ENCODE assay signal across 8 cellular contexts in genomic region chr17:10698116-10698818, GRCh38. TPM values are rescaled to one million over a fixed set of nuclear protein-coding genes. Genes with fewer than 3 reads are reported as not detected.
DNase-seq lines count a peak whose midpoint lies in the region; ATAC-seq, FAIRE-seq and TF ChIP-seq lines count a peak whose summit lies in the region.

No MANE protein-coding gene starts in this region.

- peaks cover 11% of the 10 kb centered on the region for H3K36me3 Mint-ChIP-seq in Caco-2 (ENCODE audit: insufficient read depth, unreplicated experiment)

- TF ChIP-seq POLR2A in K562 (conservative IDR thresholded peaks at IDR 0.05), result no peak

- H3K27me3 Mint-ChIP-seq in Caco-2 (ENCODE audit: insufficient read depth, unreplicated experiment), result no peaks in the 10 kb centered on the region

- peak overlapping the region; percentile 78 to 88 for H3K9ac ChIP-seq in K562 (ENCODE audit: insufficient read depth in 1 of 2, low read depth in 2 of 2, low read length in 2 of 2)
- peak overlapping the region; percentile 68 to 87 for H3K9ac ChIP-seq in kidney (ENCODE audit: low read length in 2 of 2)
- H3K9ac ChIP-seq in subcutaneous abdominal adipose tissue (ENCODE audit: low read length in 5 of 5), result peak overlapping the region; percentile 73 to 99 (median 96)

- H3K27ac ChIP-seq in K562 (ENCODE audit: extremely low read depth, low read depth, low read length) (peak overlapping the region; percentile 86), kidney (ENCODE audit: low read depth in 2 of 2, low read length in 2 of 2) (peak overlapping the region; percentile 77 to 91), subcutaneous abdominal adipose tissue (ENCODE audit: low read depth, low read length) (peak overlapping the region; percentile 93)

- TSS peak; percentile 68 for BruUV-seq in Caco-2 (replicated peaks; lab: Mats Ljungman, UMichigan)
- BruUV-seq in K562 (replicated peaks; lab: Mats Ljungman, UMichigan), result TSS peak; percentile 70

- H3K4me1 Mint-ChIP-seq in Caco-2 (ENCODE audit: low read depth, unreplicated experiment), result no peaks in the 10 kb centered on the region

- peak overlapping the region; percentile 72 for H3K4me3 Mint-ChIP-seq in Caco-2 (ENCODE audit: unreplicated experiment)

- peak; percentile 61 for FAIRE-seq in K562 (lab: Jason Lieb, UNC)
- FAIRE-seq in kidney (lab: Jason Lieb, UNC), result no peak

- no peaks in the 10 kb centered on the region for H4K20me1 ChIP-seq in K562 (replicated peaks; ENCODE audit: control insufficient read depth, insufficient read depth, low read length)

- DNase-seq in Caco-2 (no peak), LHCN-M2 (ENCODE audit: low read depth) (peak; percentile 52), K562 (ENCODE audit: extremely low read depth in 1 of 4, low spot score in 3 of 4) (peak in 2 of 4 experiments; percentile 12 to 19), kidney (no peak), SKM-1 treated with dmso at 0.1 percent for 144 hours (lab: John Stamatoyannopoulos, UW; ENCODE audit: unreplicated experiment) (no peak), left colon (no peak), posterior cingulate gyrus (no peak)

- peak overlapping the region; percentile 81 for H3K4me2 ChIP-seq in K562 (ENCODE audit: insufficient read depth, low read length)

- no peaks in the 10 kb centered on the region for H3K9me1 ChIP-seq in K562 (ENCODE audit: control insufficient read depth, insufficient read depth, low read length)

- no peaks in the 10 kb centered on the region for H3K9me3 Mint-ChIP-seq in Caco-2 (ENCODE audit: unreplicated experiment)

- POLR2A ChIA-PET in Caco-2 (lab: Charles Lee) (no interaction called here), K562 (lab: Yijun Ruan, JAX) (no interaction called here)

- no peak for TF ChIP-seq RAD21 in K562 (CRISPR knock-in tag; conservative IDR thresholded peaks at IDR 0.05 in 1 of 2, IDR thresholded peaks at IDR 0.05 in 1 of 2)

- H3K36me3 ChIP-seq in Caco-2 (ENCODE audit: control insufficient read depth, insufficient read depth, low read length) (no peaks in the 10 kb centered on the region), K562 (ENCODE audit: control insufficient read depth, insufficient read depth, low read length) (peaks cover 24% of the 10 kb centered on the region), kidney (ENCODE audit: control insufficient read depth in 1 of 2, insufficient read depth in 2 of 2, low read length in 2 of 2) (peaks cover 7 to 10% of the 10 kb centered on the region in 2 donors), subcutaneous abdominal adipose tissue (ENCODE audit: control insufficient read depth in 5 of 5, insufficient read depth in 5 of 5, low read length in 5 of 5) (peaks cover 11 to 22% (median 12%) of the 10 kb centered on the region in 5 donors)

- intact Hi-C loops in Caco-2 (cut with micrococcal nuclease; ENCODE audit: unreplicated experiment), result no loop called here
- intact Hi-C loops in K562 (cut with micrococcal nuclease), result no loop called here
- intact Hi-C loops in kidney (cut with DNase I), result no loop called here
- intact Hi-C loops in left colon (cut with DNase I, micrococcal nuclease), result no loop called here
- intact Hi-C loops in posterior cingulate gyrus (cut with DNase I), result no loop called here

- peak overlapping the region; percentile 42 for H3K27ac Mint-ChIP-seq in Caco-2 (ENCODE audit: unreplicated experiment)

- ATAC-seq in K562 (no peak), left colon (no peak)

- CTCF ChIA-PET in Caco-2 (lab: Charles Lee), result no interaction called here
- CTCF ChIA-PET in K562 (lab: Yijun Ruan, JAX; ENCODE audit: low intra/inter-chr PET ratio), result no interaction called here

- in situ Hi-C loops in K562 (cut with MboI), result no loop called here

- peaks cover 59% of the 10 kb centered on the region for H3K79me2 ChIP-seq in K562 (ENCODE audit: control insufficient read depth, insufficient read depth, low read length)

- WGBS in K562 (ENCODE audit: insufficient coverage, low coverage, missing lambda C conversion rate), result 2% methylated on average over 15 of the region's 17 CpGs

- peak overlapping the region; percentile 82 for H3K4me3 ChIP-seq in Caco-2 (ENCODE audit: low read depth, low read length)
- H3K4me3 ChIP-seq in K562, result peak overlapping the region; percentile 75
- H3K4me3 ChIP-seq in kidney (ENCODE audit: low read length in 2 of 2), result peak overlapping the region; percentile 80 to 95
- H3K4me3 ChIP-seq in subcutaneous abdominal adipose tissue (ENCODE audit: low read depth in 1 of 5, low read length in 5 of 5), result peak overlapping the region; percentile 71 to 98 (median 92)

- H3K4me1 ChIP-seq in Caco-2 (no peaks in the 10 kb centered on the region), K562 (replicated peaks in 1 of 2; ENCODE audit: control insufficient read depth in 2 of 2, insufficient read depth in 2 of 2, low read length in 2 of 2) (peaks cover 0 to 3% of the 10 kb centered on the region in 2 experiments; a peak in 2 of 5 replicates), kidney (ENCODE audit: control insufficient read depth in 1 of 2, insufficient read depth in 1 of 2, low read depth in 1 of 2, low read length in 2 of 2) (peaks cover 10 to 12% of the 10 kb centered on the region in 2 donors), subcutaneous abdominal adipose tissue (ENCODE audit: control insufficient read depth in 5 of 5, insufficient read depth in 5 of 5, low read length in 5 of 5) (peaks cover 2 to 41% (median 35%) of the 10 kb centered on the region in 5 donors)

- TF ChIP-seq EP300 in K562 (IDR thresholded peaks at IDR 0.05; ENCODE audit: low read length), result no peak

- no peak for TF ChIP-seq CTCF in Caco-2 (IDR thresholded peaks at IDR 0.05; ENCODE audit: insufficient read depth in 1 of 2, low read depth in 1 of 2, low read length in 1 of 2, severe bottlenecking in 1 of 2, unreplicated experiment in 1 of 2)
- TF ChIP-seq CTCF in K562 (IDR thresholded peaks at IDR 0.05 in 2 of 3, conservative IDR thresholded peaks at IDR 0.05 in 1 of 3; ENCODE audit: insufficient read depth in 2 of 3, low read depth in 1 of 3, low read length in 3 of 3), result no peak
- TF ChIP-seq CTCF in kidney (IDR thresholded peaks at IDR 0.05; ENCODE audit: borderline replicate concordance, extremely low read depth, insufficient read depth), result no peak

- H3K9me3 ChIP-seq in Caco-2, result no peaks in the 10 kb centered on the region
- H3K9me3 ChIP-seq in K562 (replicated peaks; ENCODE audit: control insufficient read depth, insufficient read depth, low read depth, low read length), result no peaks in the 10 kb centered on the region
- H3K9me3 ChIP-seq in kidney (ENCODE audit: control insufficient read depth in 1 of 2, low read length in 2 of 2), result no peaks in the 10 kb centered on the region
- no peaks in the 10 kb centered on the region for H3K9me3 ChIP-seq in subcutaneous abdominal adipose tissue (ENCODE audit: control insufficient read depth in 5 of 5, low read length in 5 of 5)

- H2AFZ ChIP-seq in K562 (ENCODE audit: low read depth, low read length), result peak overlapping the region; percentile 91

- H3K27me3 ChIP-seq in Caco-2 (replicated peaks; ENCODE audit: control insufficient read depth, insufficient read depth, low read length) (no peaks in the 10 kb centered on the region), K562 (ENCODE audit: control insufficient read depth in 2 of 2, insufficient read depth in 2 of 2, low read length in 2 of 2) (no peaks in the 10 kb centered on the region), subcutaneous abdominal adipose tissue (ENCODE audit: control insufficient read depth in 5 of 5, insufficient read depth in 4 of 5, low read length in 5 of 5) (no peaks in the 10 kb centered on the region)

RNA-seq across cellular contexts. Expression of gene ADPRM, which starts 0.9 kb away (rescaled TPM):
- total RNA-seq in Caco-2 (2022) (2.3 and 2.5 TPM in 2 replicates), LHCN-M2 (2014; rRNA removed) (7.3 and 9.4 TPM in 2 replicates), K562 (2014; rRNA removed) (4.0 and 4.7 TPM in 2 replicates), K562 (2014; rRNA removed; fragmentation: Illumina TruSeq; extraction: Trizol) (9.0 and 10.0 TPM in 2 replicates), K562 (2015; rRNA removed; fragmentation: Illumina TruSeq; extraction: Trizol) (4.6 and 5.2 TPM in 2 replicates), K562 (2021) (5.1 and 5.3 TPM in 2 replicates), kidney (9.2 TPM), left colon (1 to 10 TPM; 6.9 to 7.4 TPM)
- 6.0 TPM for polyA plus RNA-seq in LHCN-M2 (2012)
- 6.3 and 16.1 TPM in 2 replicates for total RNA-seq in K562 (2011; cell fraction: chromatin; rRNA removed; ENCODE audit: low replicate concordance)
- 5.8 and 6.8 TPM in 2 replicates for total RNA-seq in K562 (2011; cell fraction: nucleolus; rRNA removed)
- total RNA-seq in K562 (2011; cell fraction: nucleoplasm; rRNA removed), result 5.5 and 8.9 TPM in 2 replicates
- polyA plus RNA-seq in K562 (2011; rRNA removed) (11.4 and 11.5 TPM in 2 replicates), K562 (2014; fragmentation: Illumina TruSeq; extraction: Trizol) (6.0 and 6.2 TPM in 2 replicates), K562 (2014; fragmentation: Nextera tagmentation; extraction: Ambion mirVana) (10 to 100 TPM; 13.8 to 17.6 TPM), K562 (2014; rRNA removed) (5.5 and 5.6 TPM in 2 replicates), kidney (ENCODE audit: insufficient read depth, low read depth, low replicate concordance) (9.6 TPM)
- polyA plus RNA-seq in K562 (2011; cell fraction: cytosol; rRNA removed), result 3.9 and 8.4 TPM in 2 replicates
- 3.4 and 5.5 TPM in 2 replicates for polyA plus RNA-seq in K562 (2011; cell fraction: nucleus; rRNA removed)
- 5.6 and 10.6 TPM in 2 replicates for polyA plus RNA-seq in K562 (2012)
- 16.4 and 17.1 TPM in 2 replicates for polyA minus RNA-seq in K562 (2011; rRNA and poly(A)+ RNA removed)
- polyA minus RNA-seq in K562 (2011; cell fraction: cytosol; rRNA and poly(A)+ RNA removed), result 2.2 and 2.7 TPM in 2 replicates
- polyA minus RNA-seq in K562 (2011; cell fraction: nucleus; rRNA and poly(A)+ RNA removed), result 5.3 and 9.8 TPM in 2 replicates

RNA-seq across cellular contexts. Expression of gene SCO1, which starts 0.9 kb away (rescaled TPM):
- total RNA-seq in Caco-2 (2022) (26.3 and 26.8 TPM in 2 replicates), LHCN-M2 (2014; rRNA removed) (37.0 and 40.7 TPM in 2 replicates), K562 (2014; rRNA removed) (40.9 and 51.1 TPM in 2 replicates), K562 (2014; rRNA removed; fragmentation: Illumina TruSeq; extraction: Trizol) (24.1 and 24.6 TPM in 2 replicates), K562 (2015; rRNA removed; fragmentation: Illumina TruSeq; extraction: Trizol) (19.7 and 20.5 TPM in 2 replicates), K562 (2021) (32.9 and 35.1 TPM in 2 replicates), kidney (27.0 TPM), left colon (10 to 100 TPM; 43.4 to 48.7 TPM)
- polyA plus RNA-seq in LHCN-M2 (2012), result 18.9 TPM
- total RNA-seq in K562 (2011; cell fraction: chromatin; rRNA removed; ENCODE audit: low replicate concordance), result 15.9 and 22.9 TPM in 2 replicates
- total RNA-seq in K562 (2011; cell fraction: nucleolus; rRNA removed), result 34.9 and 35.4 TPM in 2 replicates
- total RNA-seq in K562 (2011; cell fraction: nucleoplasm; rRNA removed), result 22.3 and 24.8 TPM in 2 replicates
- polyA plus RNA-seq in K562 (2011; rRNA removed) (17.3 and 22.1 TPM in 2 replicates), K562 (2014; fragmentation: Illumina TruSeq; extraction: Trizol) (16.0 and 16.6 TPM in 2 replicates), K562 (2014; fragmentation: Nextera tagmentation; extraction: Ambion mirVana) (1 to 10 TPM; 7.1 to 8.6 TPM), K562 (2014; rRNA removed) (28.1 and 35.6 TPM in 2 replicates), kidney (ENCODE audit: insufficient read depth, low read depth, low replicate concordance) (34.9 TPM)
- polyA plus RNA-seq in K562 (2011; cell fraction: cytosol; rRNA removed), result 10.0 and 13.6 TPM in 2 replicates
- 12.4 and 25.9 TPM in 2 replicates for polyA plus RNA-seq in K562 (2011; cell fraction: nucleus; rRNA removed)
- 9.6 and 13.6 TPM in 2 replicates for polyA plus RNA-seq in K562 (2012)
- polyA minus RNA-seq in K562 (2011; rRNA and poly(A)+ RNA removed), result 19.9 and 21.2 TPM in 2 replicates
- polyA minus RNA-seq in K562 (2011; cell fraction: cytosol; rRNA and poly(A)+ RNA removed), result 9.2 and 13.8 TPM in 2 replicates
- 27.3 and 33.8 TPM in 2 replicates for polyA minus RNA-seq in K562 (2011; cell fraction: nucleus; rRNA and poly(A)+ RNA removed)

RNA-seq across cellular contexts. Expression of gene TMEM220, which starts 31.6 kb away (rescaled TPM):
- not detected in 2 replicates for total RNA-seq in Caco-2 (2022)
- total RNA-seq in LHCN-M2 (2014; rRNA removed), result 2.4 and 4.8 TPM in 2 replicates
- polyA plus RNA-seq in LHCN-M2 (2012), result 3.2 TPM
- total RNA-seq in K562 (2011; cell fraction: chromatin; rRNA removed; ENCODE audit: low replicate concordance), result not detected in 2 replicates
- not detected in 2 replicates for total RNA-seq in K562 (2011; cell fraction: nucleolus; rRNA removed)
- total RNA-seq in K562 (2011; cell fraction: nucleoplasm; rRNA removed), result not detected in 2 replicates
- not detected in 2 replicates for total RNA-seq in K562 (2014; rRNA removed)
- total RNA-seq in K562 (2014; rRNA removed; fragmentation: Illumina TruSeq; extraction: Trizol), result not detected in 2 replicates
- total RNA-seq in K562 (2015; rRNA removed; fragmentation: Illumina TruSeq; extraction: Trizol), result not detected in 2 replicates
- total RNA-seq in K562 (2021), result not detected in 2 replicates
- not detected in 2 replicates for polyA plus RNA-seq in K562 (2011; rRNA removed)
- polyA plus RNA-seq in K562 (2011; cell fraction: cytosol; rRNA removed), result not detected in 2 replicates
- polyA plus RNA-seq in K562 (2011; cell fraction: nucleus; rRNA removed), result not detected in 2 replicates
- polyA plus RNA-seq in K562 (2012), result 0.03 and 0.25 TPM in 2 replicates
- not detected in 2 replicates for polyA plus RNA-seq in K562 (2014; fragmentation: Illumina TruSeq; extraction: Trizol)
- polyA plus RNA-seq in K562 (2014; fragmentation: Nextera tagmentation; extraction: Ambion mirVana), result not detected
- not detected in 2 replicates for polyA plus RNA-seq in K562 (2014; rRNA removed)
- polyA minus RNA-seq in K562 (2011; rRNA and poly(A)+ RNA removed), result not detected in 2 replicates
- polyA minus RNA-seq in K562 (2011; cell fraction: cytosol; rRNA and poly(A)+ RNA removed), result not detected in 2 replicates
- polyA minus RNA-seq in K562 (2011; cell fraction: nucleus; rRNA and poly(A)+ RNA removed), result not detected in 2 replicates
- 13.3 TPM for total RNA-seq in kidney
- 16.4 TPM for polyA plus RNA-seq in kidney (ENCODE audit: insufficient read depth, low read depth, low replicate concordance)
- total RNA-seq in left colon, result 10 to 100 TPM; 10.5 to 26.1 TPM

RNA-seq across cellular contexts. Expression of gene MYH3, which starts 41.2 kb away (rescaled TPM):
- total RNA-seq in Caco-2 (2022) (2.4 and 2.7 TPM in 2 replicates), LHCN-M2 (2014; rRNA removed) (0.19 and 0.40 TPM in 2 replicates), K562 (2014; rRNA removed) (0.12 and 0.36 TPM in 2 replicates), K562 (2014; rRNA removed; fragmentation: Illumina TruSeq; extraction: Trizol) (0.38 and 0.44 TPM in 2 replicates), K562 (2015; rRNA removed; fragmentation: Illumina TruSeq; extraction: Trizol) (0.30 and 0.51 TPM in 2 replicates), K562 (2021) (0.07 and 0.35 TPM in 2 replicates), kidney (2.9 TPM), left colon (1 to 10 TPM; 1.0 to 1.6 TPM)
- 0.23 TPM for polyA plus RNA-seq in LHCN-M2 (2012)
- total RNA-seq in K562 (2011; cell fraction: chromatin; rRNA removed; ENCODE audit: low replicate concordance), result 2.1 and 3.5 TPM in 2 replicates
- total RNA-seq in K562 (2011; cell fraction: nucleolus; rRNA removed), result 2.7 and 3.3 TPM in 2 replicates
- total RNA-seq in K562 (2011; cell fraction: nucleoplasm; rRNA removed), result 1.6 and 2.5 TPM in 2 replicates
- polyA plus RNA-seq in K562 (2011; rRNA removed) (0.75 and 0.91 TPM in 2 replicates), K562 (2014; fragmentation: Illumina TruSeq; extraction: Trizol) (0.44 and 0.51 TPM in 2 replicates), K562 (2014; fragmentation: Nextera tagmentation; extraction: Ambion mirVana) (under 1 TPM in 1 of 2 experiments, not detected in 1; 0.31 TPM), K562 (2014; rRNA removed) (0.22 and 0.24 TPM in 2 replicates), kidney (ENCODE audit: insufficient read depth, low read depth, low replicate concordance) (2.5 TPM)
- polyA plus RNA-seq in K562 (2011; cell fraction: cytosol; rRNA removed), result 0.12 and 0.49 TPM in 2 replicates
- polyA plus RNA-seq in K562 (2011; cell fraction: nucleus; rRNA removed), result 1.7 and 2.6 TPM in 2 replicates
- 0.17 and 0.26 TPM in 2 replicates for polyA plus RNA-seq in K562 (2012)
- 0.21 and 0.90 TPM in 2 replicates for polyA minus RNA-seq in K562 (2011; rRNA and poly(A)+ RNA removed)
- not detected in 2 replicates for polyA minus RNA-seq in K562 (2011; cell fraction: cytosol; rRNA and poly(A)+ RNA removed)
- polyA minus RNA-seq in K562 (2011; cell fraction: nucleus; rRNA and poly(A)+ RNA removed), result 0.78 and 1.3 TPM in 2 replicates
